ENCODE assay signal across 23 cellular contexts in the genomic region with DNA sequence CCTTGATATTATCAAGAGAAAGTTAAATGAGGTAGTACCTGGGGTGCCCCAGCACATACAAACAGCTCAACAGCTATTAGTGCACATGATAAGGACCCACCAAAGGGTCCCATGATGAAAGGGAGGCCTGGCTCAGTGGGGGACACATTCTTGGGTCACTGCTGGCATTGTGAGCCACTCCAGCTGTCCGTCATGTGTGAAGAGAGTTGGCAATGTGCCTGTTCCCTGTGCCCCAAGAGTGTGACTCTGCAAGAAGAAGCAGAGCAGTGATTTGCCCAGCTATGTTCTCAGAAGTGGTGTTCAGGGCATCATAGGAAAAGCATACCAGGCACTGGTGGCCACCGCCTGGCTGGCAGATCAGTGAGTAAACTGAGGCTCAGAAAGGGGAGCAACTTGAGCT. TPM values are rescaled to one million over a fixed set of nuclear protein-coding genes. Genes with fewer than 3 reads are reported as not detected.
A peak's percentile ranks its signal among the peaks of the same experiment; 100 is the strongest.
DNase-seq lines count a peak whose midpoint lies in the region; ATAC-seq lines count a peak whose summit lies in the region.
"Had no signal": no experiment of that assay in that cellular context is flagged by ENCODE, and none has a peak within 500 bp of the region (broad histone marks: within the 10 kb centered on the region; RNA-seq: fewer than 3 reads in every experiment).

No MANE protein-coding gene starts in this region.

- H3K4me3 Mint-ChIP-seq in activated naive CD8-positive, alpha-beta T cell treated with anti-CD3 and anti-CD28 coated beads for 36 hours = no peak overlapping the region
- H3K4me3 Mint-ChIP-seq: CD14-positive monocyte; CD4-positive, alpha-beta memory T cell; CD4-positive, CD25-positive, alpha-beta regulatory T cell; CD8-positive, alpha-beta memory T cell had no signal

- H3K27me3 Mint-ChIP-seq in activated naive CD8-positive, alpha-beta T cell treated with anti-CD3 and anti-CD28 coated beads for 36 hours = no peaks in the 10 kb centered on the region
- H3K27me3 Mint-ChIP-seq: CD4-positive, alpha-beta memory T cell; CD4-positive, CD25-positive, alpha-beta regulatory T cell; CD8-positive, alpha-beta memory T cell had no signal

- no peak for ATAC-seq in HG03135 (IDR thresholded peaks at IDR 0.05; ENCODE audit: unreplicated experiment)
- ATAC-seq: GM12878 had no signal

- peak; percentile 31 for DNase-seq in activated effector memory CD4-positive, alpha-beta T cell treated with anti-CD3 and anti-CD28 coated beads, Interleukin-2, amount 50 U/mL, for 16 hours
- no peak for DNase-seq in activated effector memory CD4-positive, alpha-beta T cell treated with Interleukin-2 at 50 U/mL for 16 hours
- DNase-seq in DMS79 treated with DMSO at 0.1 percent for 48 hours (lab: John Stamatoyannopoulos, UW) = peak; percentile 3
- peak; percentile 76 for DNase-seq in mesenteric fat pad (ENCODE audit: low spot score)
- DNase-seq in activated naive CD8-positive, alpha-beta T cell treated with anti-CD3 and anti-CD28 coated beads for 36 hours = no peak
- DNase-seq in stimulated activated CD4-positive, alpha-beta T cell treated with anti-CD3 and anti-CD28 coated beads, Interleukin-1b, Interleukin-23, amount 100 ng/mL, for 48 hours = no peak
- DNase-seq: 8988T; ACHN; BE2C; C1 segment of cervical spinal cord; CD4-positive, alpha-beta memory T cell; CD4-positive, CD25-positive, alpha-beta regulatory T cell; CD8-positive, alpha-beta memory T cell; COR-L47; DMS 273 treated with DMSO at 0.1 percent for 48 hours; DMS153; DMS53; DND-41; EL; GDM1 had no signal

- no peaks in the 10 kb centered on the region for H3K4me1 Mint-ChIP-seq in activated naive CD8-positive, alpha-beta T cell treated with anti-CD3 and anti-CD28 coated beads for 36 hours
- H3K4me1 Mint-ChIP-seq: CD14-positive monocyte; CD4-positive, alpha-beta memory T cell; CD4-positive, CD25-positive, alpha-beta regulatory T cell; CD8-positive, alpha-beta memory T cell had no signal

- H3K9me3 Mint-ChIP-seq in activated naive CD8-positive, alpha-beta T cell treated with anti-CD3 and anti-CD28 coated beads for 36 hours = no peaks in the 10 kb centered on the region
- H3K9me3 Mint-ChIP-seq: CD4-positive, alpha-beta memory T cell; CD4-positive, CD25-positive, alpha-beta regulatory T cell; CD8-positive, alpha-beta memory T cell had no signal

- H3K36me3 Mint-ChIP-seq in activated naive CD8-positive, alpha-beta T cell treated with anti-CD3 and anti-CD28 coated beads for 36 hours = peaks cover 10% of the 10 kb centered on the region

- H3K27ac Mint-ChIP-seq in activated naive CD8-positive, alpha-beta T cell treated with anti-CD3 and anti-CD28 coated beads for 36 hours = no peak overlapping the region
- H3K27ac Mint-ChIP-seq: CD4-positive, alpha-beta memory T cell; CD4-positive, CD25-positive, alpha-beta regulatory T cell had no signal

RNA-seq across cellular contexts. Expression of a gene that starts 37.1 kb away (rescaled TPM):
- total RNA-seq in mesenteric fat pad = 15.1 TPM
- total RNA-seq in activated naive CD8-positive, alpha-beta T cell treated with anti-CD3 and anti-CD28 coated beads for 36 hours = 1 to 10 TPM; 4.1 to 4.5 TPM

Comparison
In these comparisons a context has a peak if more than half of its experiments do, and no peak if none do; other contexts are left out.
1. DNase-seq: peak in activated effector memory CD4-positive, alpha-beta T cell treated with anti-CD3 and anti-CD28 coated beads, Interleukin-2, amount 50 U/mL, for 16 hours (single experiment), DMS79 treated with DMSO at 0.1 percent for 48 hours (single experiment) and mesenteric fat pad (single experiment); none in activated effector memory CD4-positive, alpha-beta T cell treated with Interleukin-2 at 50 U/mL for 16 hours (single experiment), activated naive CD8-positive, alpha-beta T cell treated with anti-CD3 and anti-CD28 coated beads for 36 hours (single experiment) and stimulated activated CD4-positive, alpha-beta T cell treated with anti-CD3 and anti-CD28 coated beads, Interleukin-1b, Interleukin-23, amount 100 ng/mL, for 48 hours (single experiment).